In the genomic region with DNA sequence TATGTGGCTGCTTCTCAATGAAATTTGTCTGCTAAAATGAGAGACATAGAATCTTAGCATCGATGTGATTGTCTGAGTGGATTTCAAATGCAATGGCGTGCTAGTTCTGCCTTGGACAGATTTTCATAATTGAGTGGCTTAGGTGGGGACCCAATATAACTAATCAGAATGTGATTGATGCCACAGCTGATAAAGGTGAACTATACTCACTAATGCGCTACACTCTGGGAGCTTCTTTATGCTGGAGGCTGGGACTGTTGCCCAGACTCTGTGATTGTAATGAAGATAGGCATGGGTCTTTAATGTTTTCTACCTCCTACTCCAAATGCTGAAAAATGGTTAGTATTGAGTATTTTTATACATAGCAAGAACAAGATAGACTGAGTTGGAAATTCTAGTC, we compare ENCODE assay signal across 30 cellular contexts.
"Had no signal": no experiment of that assay in that cellular context is flagged by ENCODE, and none has a peak within 500 bp of the region (broad histone marks: within the 10 kb centered on the region; RNA-seq: fewer than 3 reads in every experiment).

No MANE protein-coding gene starts in this region.

- DNase-seq: activated CD4-positive, alpha-beta memory T cell treated with anti-CD3 and anti-CD28 coated beads, Interleukin-2, amount 10 ng/mL, durations not matched to agents 7 days and 5 days; activated CD4-positive, alpha-beta T cell treated with anti-CD3 and anti-CD28 coated beads for 36 hours; activated CD4-positive, alpha-beta T cell treated with anti-CD3 and anti-CD28 coated beads, Interleukin-2, amount 50 U/mL, for 1 hour; activated gamma-delta T cell; activated naive CD4-positive, alpha-beta T cell treated with anti-CD3 and anti-CD28 coated beads for 36 hours; activated T-cell treated with anti-CD3 and anti-CD28 coated beads for 4 hours; activated T-cell treated with anti-CD3 and anti-CD28 coated beads, Interleukin-2, amount 50 U/mL, for 48 hours; amygdala; cerebellar nuclear complex; MG63; MV-4-11; NCI-H1092 treated with DMSO at 0.1 percent for 48 hours; NCI-H1436 treated with DMSO at 0.1 percent for 48 hours; NCI-H187 treated with DMSO at 0.1 percent for 48 hours; NCI-H2081 treated with DMSO at 0.1 percent for 48 hours; NCI-H226; NCI-H510A; NCI-H526 treated with DMSO at 0.1 percent for 48 hours; PC-3; SHP77 treated with DMSO at 0.1 percent for 48 hours; T-cell; T-helper 2 cell; T1000; WERI-Rb-1 had no signal

- H3K9me3 ChIP-seq: MG63 had no signal

- H3K27ac ChIP-seq: cardiac muscle cell, WERI-Rb-1 had no signal

- H3K27me3 ChIP-seq: cardiac muscle cell, MG63 had no signal

- H3K36me3 ChIP-seq: cardiac muscle cell, MG63, WERI-Rb-1 had no signal

- FAIRE-seq: astrocyte, colon, RCC 7860, TTC549 had no signal

- ATAC-seq: activated CD4-positive, alpha-beta T cell treated with anti-CD3 and anti-CD28 coated beads for 36 hours; activated T-helper 17 cell treated with anti-CD3 and anti-CD28 coated beads, Interleukin-2, amount 50 U/mL, for 72 hours; PC-3; T-cell had no signal

- H3K4me3 ChIP-seq: cardiac muscle cell, MG63 had no signal
